18 cellular contexts compared by ENCODE assay signal in the genomic region with DNA sequence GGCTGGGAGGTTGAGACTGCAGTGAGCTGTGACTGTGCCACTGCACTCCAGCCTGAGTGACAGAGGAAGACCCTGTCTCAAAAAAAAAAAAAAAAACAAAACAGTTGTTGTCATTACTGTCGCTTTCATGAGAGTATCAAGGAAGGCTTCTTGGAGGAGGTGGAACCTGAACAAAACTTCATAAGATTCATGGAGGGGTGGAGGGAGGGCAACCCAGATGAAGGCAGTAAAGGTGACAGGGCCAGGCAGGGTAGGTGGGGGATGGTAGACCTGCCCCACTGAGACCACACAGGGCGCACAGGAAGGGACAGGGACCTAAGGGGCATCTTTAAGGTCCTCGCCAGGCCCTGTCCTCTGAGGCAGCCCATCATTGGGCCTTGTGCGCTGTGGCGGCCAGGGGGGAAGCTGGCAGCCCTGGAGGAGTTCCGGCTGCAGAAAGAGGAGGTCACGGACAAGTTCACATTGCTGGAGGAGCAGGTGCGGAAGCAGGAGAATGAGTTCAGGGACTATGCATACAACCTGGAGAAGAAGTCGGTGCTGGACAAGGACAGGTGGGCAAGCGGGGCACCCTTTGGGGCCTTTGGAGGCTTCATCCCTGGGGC. TPM values are rescaled to one million over a fixed set of nuclear protein-coding genes. Genes with fewer than 3 reads are reported as not detected.
DNase-seq lines count a peak whose midpoint lies in the region; ATAC-seq, FAIRE-seq and TF ChIP-seq lines count a peak whose summit lies in the region.
"Had no signal": no experiment of that assay in that cellular context is flagged by ENCODE, and none has a peak within 500 bp of the region (broad histone marks: within the 10 kb centered on the region; RNA-seq: fewer than 3 reads in every experiment).

No MANE protein-coding gene starts in this region.

- H3K4me3 Mint-ChIP-seq in CD4-positive, alpha-beta T cell, result peak overlapping the region; percentile 54
- H3K4me3 Mint-ChIP-seq in neural progenitor cell, result peak overlapping the region; percentile 52
- H3K4me3 Mint-ChIP-seq: CD14-positive monocyte had no signal

- in situ Hi-C loops in GM13976 (cut with MboI; ENCODE audit: low sequenced_read_pairs, unreplicated experiment), result no loop called here

- no peaks in the 10 kb centered on the region for H3F3A ChIP-seq in neural progenitor cell (ENCODE audit: low read depth)

- H3K36me3 ChIP-seq in bronchial epithelial cell (ENCODE audit: control insufficient read depth, insufficient read depth, low read length) (peaks cover 3% of the 10 kb centered on the region), neural progenitor cell (no peaks in the 10 kb centered on the region)

- no peak overlapping the region for H3K27ac Mint-ChIP-seq in CD4-positive, alpha-beta T cell
- peak overlapping the region; percentile 75 for H3K27ac Mint-ChIP-seq in neural progenitor cell

- no peak overlapping the region for H2AFZ ChIP-seq in neural progenitor cell (replicated peaks)

- WGBS in A549 (ENCODE audit: missing lambda C conversion rate), result 92% methylated on average over 10 of the region's 10 CpGs

- H3K4me1 ChIP-seq in A549 (peaks cover 6% of the 10 kb centered on the region; the same call in 1 of the 3 replicates), neural progenitor cell (peaks cover 20% of the 10 kb centered on the region)

- no peak for TF ChIP-seq RAD21 in A549 (conservative IDR thresholded peaks at IDR 0.05 in 1 of 2, IDR thresholded peaks at IDR 0.05 in 1 of 2)

- peaks cover under 1% of the 10 kb centered on the region for H3K36me3 Mint-ChIP-seq in CD4-positive, alpha-beta T cell (ENCODE audit: low read depth)
- no peaks in the 10 kb centered on the region for H3K36me3 Mint-ChIP-seq in neural progenitor cell

- TF ChIP-seq POLR2A in A549 (IDR thresholded peaks at IDR 0.05; ENCODE audit: low read length), result no peak

- POLR2A ChIA-PET in A549 (lab: Yijun Ruan, JAX), result no interaction called here
- POLR2A ChIA-PET in CD4-positive, alpha-beta T cell (lab: Charles Lee), result no interaction called here

- no peak for DNase-seq in A549 (ENCODE audit: low read depth in 1 of 2, low spot score in 1 of 2)
- DNase-seq in CD4-positive, alpha-beta T cell, result no peak
- DNase-seq in bronchial epithelial cell (ENCODE audit: low read depth), result no peak
- no peak for DNase-seq in neural progenitor cell (ENCODE audit: low spot score)
- DNase-seq in SKM-1 (lab: John Stamatoyannopoulos, UW; ENCODE audit: unreplicated experiment), result no peak
- no peak for DNase-seq in GM13976 (ENCODE audit: low spot score)
- no peak for DNase-seq in Right ventricle myocardium superior
- DNase-seq: COR-L47, NCI-H1105, NCI-H2081, NCI-H774, SHP77 treated with DMSO at 0.1 percent for 48 hours, SK-N-SH had no signal

- no peak for TF ChIP-seq EP300 in A549 (IDR thresholded peaks at IDR 0.05)

- no peaks in the 10 kb centered on the region for H3K27me3 ChIP-seq in CD4-positive, alpha-beta T cell (ENCODE audit: control insufficient read depth, insufficient read depth, low read length)
- H3K27me3 ChIP-seq in bronchial epithelial cell (ENCODE audit: control insufficient read depth, insufficient read depth, low read length) (no peaks in the 10 kb centered on the region), neural progenitor cell (peaks cover 15% of the 10 kb centered on the region)

- no peaks in the 10 kb centered on the region for H3K9me3 ChIP-seq in A549
- H3K9me3 ChIP-seq in CD4-positive, alpha-beta T cell (ENCODE audit: control insufficient read depth, low read length), result no peaks in the 10 kb centered on the region
- no peaks in the 10 kb centered on the region for H3K9me3 ChIP-seq in neural progenitor cell (ENCODE audit: low read depth)
- H3K9me3 ChIP-seq: SK-N-SH had no signal

- no peaks in the 10 kb centered on the region for H3K9me3 Mint-ChIP-seq in CD4-positive, alpha-beta T cell
- peaks cover 3% of the 10 kb centered on the region for H3K9me3 Mint-ChIP-seq in neural progenitor cell

- H3K4me3 ChIP-seq in A549 (no peak overlapping the region), bronchial epithelial cell (ENCODE audit: low read depth, low read length) (no peak overlapping the region), neural progenitor cell (no peak overlapping the region)

- CTCF ChIA-PET in A549 (lab: Yijun Ruan, JAX), result interaction anchor here (1.4 to 4.2 kb wide), 4 partner anchors 14 to 211 kb away, joined by 3 to 26 read pairs (median 4); partner anchors contain the start of gene TOR2A
- CTCF ChIA-PET in CD4-positive, alpha-beta T cell (lab: Charles Lee), result interaction anchor here (1.0 to 1.2 kb wide), 2 partner anchors 24 to 25 kb away, joined by 3 to 4 read pairs; partner anchors contain the start of gene TOR2A

- H3K4me2 ChIP-seq in A549 (no peak overlapping the region), neural progenitor cell (no peak overlapping the region)
- H3K4me2 ChIP-seq: SK-N-SH had no signal

- ATAC-seq in A549 (no peak), Right ventricle myocardium superior (ENCODE audit: poor library complexity) (no peak)
- ATAC-seq in CD4-positive, alpha-beta T cell (ENCODE audit: poor library complexity), result no peak
- ATAC-seq: HCT116 had no signal

- no peak for FAIRE-seq in A549 (lab: Jason Lieb, UNC)
- peak; percentile 28 for FAIRE-seq in bronchial epithelial cell (lab: Jason Lieb, UNC)
- FAIRE-seq: G401.6 had no signal

- H4K20me1 ChIP-seq in neural progenitor cell (ENCODE audit: low read depth), result no peaks in the 10 kb centered on the region

- peaks cover 19% of the 10 kb centered on the region for H3K4me1 Mint-ChIP-seq in CD4-positive, alpha-beta T cell (ENCODE audit: low read depth)
- H3K4me1 Mint-ChIP-seq in neural progenitor cell, result peaks cover 29% of the 10 kb centered on the region

- TF ChIP-seq CTCF in A549 (IDR thresholded peaks at IDR 0.05) (no peak), bronchial epithelial cell (IDR thresholded peaks at IDR 0.05; ENCODE audit: insufficient read depth, low read length, severe bottlenecking) (no peak), neural progenitor cell (IDR thresholded peaks at IDR 0.05) (no peak), GM13976 (IDR thresholded peaks at IDR 0.05; ENCODE audit: borderline replicate concordance, control extremely low read depth, extremely low read depth, insufficient read depth, missing control alignments) (no peak)
- no peak for TF ChIP-seq CTCF in CD4-positive, alpha-beta T cell (IDR thresholded peaks at IDR 0.05)

- H3K27me3 Mint-ChIP-seq in CD4-positive, alpha-beta T cell, result no peaks in the 10 kb centered on the region
- peaks cover 6% of the 10 kb centered on the region for H3K27me3 Mint-ChIP-seq in neural progenitor cell (ENCODE audit: insufficient read depth, low read depth)

- intact Hi-C loops in CD4-positive, alpha-beta T cell (cut with DNase I, micrococcal nuclease), result loop anchor here in 1 of 2 experiments (10.0 kb wide), 1 partner anchor 96 kb away; the partner anchor contains the start of gene STXBP1
- intact Hi-C loops in Right ventricle myocardium superior (cut with DNase I), result loop anchor here (10.0 kb wide), 1 partner anchor 216 kb away; no protein-coding TSS in a partner anchor

- H3K9ac ChIP-seq in neural progenitor cell, result no peak overlapping the region
- H3K9ac ChIP-seq: SK-N-SH had no signal

- no peaks in the 10 kb centered on the region for H3K79me2 ChIP-seq in neural progenitor cell (ENCODE audit: low read depth)

- no peak overlapping the region for H3K27ac ChIP-seq in A549
- no peak overlapping the region for H3K27ac ChIP-seq in CD4-positive, alpha-beta T cell (ENCODE audit: low read depth, low read length)
- H3K27ac ChIP-seq in neural progenitor cell, result no peak overlapping the region

TF ChIP-seq in A549, 52 proteins besides CTCF, POLR2A, EP300 and RAD21 (continues in another document):
- peak; percentile 53 for TF ChIP-seq ZFP36 (IDR thresholded peaks at IDR 0.05; ENCODE audit: borderline replicate concordance, partially characterized antibody)

RNA-seq across cellular contexts. Expression of gene CFAP157, which starts 3.5 kb away (rescaled TPM):
- polyA plus RNA-seq in A549 (2011; rRNA removed) (0.04 TPM in 1 of 2 replicates, not detected in the other), A549 (2017; fragmentation: RNase III; extraction: RNeasy Plus Mini Kit Qiagen cat#74134 plus additional on column Dnase treatment) (0.04 TPM in 1 of 3 replicates, not detected in the others)
- polyA plus RNA-seq in A549 (2012; cell fraction: cytosol; rRNA removed), result 0.01 TPM in 1 of 2 replicates, not detected in the other
- 0.11 and 0.22 TPM in 2 replicates for polyA plus RNA-seq in A549 (2012; cell fraction: nucleus; rRNA removed)
- not detected in 2 replicates for polyA minus RNA-seq in A549 (2011; rRNA and poly(A)+ RNA removed)
- total RNA-seq in CD4-positive, alpha-beta T cell, result under 1 TPM in 1 of 2 experiments, not detected in 1; 0.11 TPM
- total RNA-seq in bronchial epithelial cell (under 0.01 TPM in 1 of 2 replicates, not detected in the other), neural progenitor cell (ENCODE audit: low replicate concordance) (0.31 TPM in 1 of 2 replicates, not detected in the other), Right ventricle myocardium superior (not detected)
- total RNA-seq: A673, NCI-H460 had no signal

RNA-seq across cellular contexts. Expression of gene PTRH1, which starts 5.2 kb away (rescaled TPM):
- polyA plus RNA-seq in A549 (2011; rRNA removed) (3.5 and 5.1 TPM in 2 replicates), A549 (2017; fragmentation: RNase III; extraction: RNeasy Plus Mini Kit Qiagen cat#74134 plus additional on column Dnase treatment) (9.9 to 12.6 TPM (median 11.4 TPM) in 3 replicates)
- polyA plus RNA-seq in A549 (2012; cell fraction: cytosol; rRNA removed), result 23.9 and 26.6 TPM in 2 replicates
- polyA plus RNA-seq in A549 (2012; cell fraction: nucleus; rRNA removed), result 27.1 and 29.2 TPM in 2 replicates
- polyA minus RNA-seq in A549 (2011; rRNA and poly(A)+ RNA removed), result 1.3 and 2.0 TPM in 2 replicates
- 1 to 10 TPM; 4.5 to 5.9 TPM for total RNA-seq in CD4-positive, alpha-beta T cell
- total RNA-seq in bronchial epithelial cell (26.6 and 58.9 TPM in 2 replicates), neural progenitor cell (ENCODE audit: low replicate concordance) (1.3 and 5.4 TPM in 2 replicates), Right ventricle myocardium superior (13.3 TPM)

RNA-seq across cellular contexts. Expression of gene TTC16, which starts 5.6 kb away (rescaled TPM):
- polyA plus RNA-seq in A549 (2011; rRNA removed), result 0.03 TPM in 1 of 2 replicates, not detected in the other
- 0.01 and 0.04 TPM in 2 replicates for polyA plus RNA-seq in A549 (2012; cell fraction: cytosol; rRNA removed)
- polyA plus RNA-seq in A549 (2012; cell fraction: nucleus; rRNA removed), result 0.04 and 0.07 TPM in 2 replicates
- polyA plus RNA-seq in A549 (2017; fragmentation: RNase III; extraction: RNeasy Plus Mini Kit Qiagen cat#74134 plus additional on column Dnase treatment), result not detected in 3 replicates
- polyA minus RNA-seq in A549 (2011; rRNA and poly(A)+ RNA removed), result 0.25 TPM in 1 of 2 replicates, not detected in the other
- total RNA-seq in CD4-positive, alpha-beta T cell, result 1 to 10 TPM; 1.6 to 2.1 TPM
- total RNA-seq in bronchial epithelial cell, result not detected in 2 replicates
- not detected in 2 replicates for total RNA-seq in neural progenitor cell (ENCODE audit: low replicate concordance)
- 0.48 TPM for total RNA-seq in Right ventricle myocardium superior
- total RNA-seq: A673, NCI-H460 had no signal

RNA-seq across cellular contexts. Expression of gene TOR2A, which starts 24.8 kb away (rescaled TPM):
- 4.9 and 5.5 TPM in 2 replicates for polyA plus RNA-seq in A549 (2011; rRNA removed)
- polyA plus RNA-seq in A549 (2012; cell fraction: cytosol; rRNA removed), result 15.0 and 22.1 TPM in 2 replicates
- 19.8 and 27.2 TPM in 2 replicates for polyA plus RNA-seq in A549 (2012; cell fraction: nucleus; rRNA removed)
- 9.4 to 9.6 TPM (median 9.5 TPM) in 3 replicates for polyA plus RNA-seq in A549 (2017; fragmentation: RNase III; extraction: RNeasy Plus Mini Kit Qiagen cat#74134 plus additional on column Dnase treatment)
- 4.1 and 5.1 TPM in 2 replicates for polyA minus RNA-seq in A549 (2011; rRNA and poly(A)+ RNA removed)
- total RNA-seq in CD4-positive, alpha-beta T cell, result 1 to 10 TPM; 7.6 to 8.2 TPM
- 1.8 and 4.6 TPM in 2 replicates for total RNA-seq in bronchial epithelial cell
- 5.5 and 18.3 TPM in 2 replicates for total RNA-seq in neural progenitor cell (ENCODE audit: low replicate concordance)
- 3.3 TPM for total RNA-seq in Right ventricle myocardium superior
